In genomic region chr11:68460741-68461283, GRCh38 we compare ENCODE assay signal across 8 cellular contexts. TPM values are rescaled to one million over a fixed set of nuclear protein-coding genes. Genes with fewer than 3 reads are reported as not detected.
DNase-seq lines count a peak whose midpoint lies in the region; ATAC-seq and TF ChIP-seq lines count a peak whose summit lies in the region.

Gene PPP6R3 (plus strand): TSS chr11:68460752. CDS start chr11:68537665, 76,913 bp downstream.

- POLR2A ChIA-PET in activated naive CD8-positive, alpha-beta T cell treated with anti-CD3 and anti-CD28 coated beads, Interleukin-2, amount 10 ng/mL, durations not matched to agents 7 days and 5 days (lab: Charles Lee), result interaction anchor here (0.6 to 1.4 kb wide), 3 partner anchors 129 to 1807 kb away, joined by 3 to 4 read pairs (median 3); no protein-coding TSS in a partner anchor

- H3K27me3 Mint-ChIP-seq in activated naive CD8-positive, alpha-beta T cell treated with anti-CD3 and anti-CD28 coated beads, Interleukin-2, amount 10 ng/mL, durations not matched to agents 7 days and 5 days, result peaks cover 2% of the 10 kb centered on the region

- intact Hi-C loops in gastrocnemius medialis (cut with DNase I; ENCODE audit: low total_unique reads), result loop anchor here (1.0 to 10.0 kb wide), 3 partner anchors 66 to 374 kb away; no protein-coding TSS in a partner anchor

- TF ChIP-seq POLR2A in gastrocnemius medialis (IDR thresholded peaks at IDR 0.05), result peak; percentile 86 to 89

- no peaks in the 10 kb centered on the region for H3K9me3 ChIP-seq in gastrocnemius medialis

- H3K9me3 Mint-ChIP-seq in activated naive CD8-positive, alpha-beta T cell treated with anti-CD3 and anti-CD28 coated beads, Interleukin-2, amount 10 ng/mL, durations not matched to agents 7 days and 5 days, result no peaks in the 10 kb centered on the region

- H3K27ac Mint-ChIP-seq in activated naive CD8-positive, alpha-beta T cell treated with anti-CD3 and anti-CD28 coated beads, Interleukin-2, amount 10 ng/mL, durations not matched to agents 7 days and 5 days, result peak within 1 kb of the TSS; percentile 93

- H3K79me2 ChIP-seq in ACC112 (ENCODE audit: control insufficient read depth, insufficient read depth, low read length, unreplicated experiment), result peaks cover 52% of the 10 kb centered on the region

- H3K36me3 Mint-ChIP-seq in activated naive CD8-positive, alpha-beta T cell treated with anti-CD3 and anti-CD28 coated beads, Interleukin-2, amount 10 ng/mL, durations not matched to agents 7 days and 5 days, result peaks cover 3% of the 10 kb centered on the region

- peaks cover 16% of the 10 kb centered on the region for H3K4me1 ChIP-seq in ACC112 (ENCODE audit: control insufficient read depth, insufficient read depth, low read length, unreplicated experiment)
- H3K4me1 ChIP-seq in gastrocnemius medialis, result peaks cover 39 to 41% of the 10 kb centered on the region in 2 donors

- no peak for DNase-seq in activated naive CD8-positive, alpha-beta T cell treated with anti-CD3 and anti-CD28 coated beads, Interleukin-2, amount 10 ng/mL, durations not matched to agents 7 days and 5 days
- DNase-seq in hepatic stellate cell (ENCODE audit: low spot score), result peak; percentile 66
- no peak for DNase-seq in gastrocnemius medialis
- no peak for DNase-seq in activated effector memory CD4-positive, alpha-beta T cell treated with Interleukin-2 at 50 U/mL for 16 hours
- no peak for DNase-seq in NCI-H2107 treated with DMSO at 0.1 percent for 48 hours (lab: John Stamatoyannopoulos, UW; ENCODE audit: unreplicated experiment)

- H2AFZ ChIP-seq in ACC112 (ENCODE audit: low read length, unreplicated experiment), result peak within 1 kb of the TSS; percentile 43

- peak; percentile 18 for ATAC-seq in GM19043 (IDR thresholded peaks at IDR 0.05; ENCODE audit: low read depth, unreplicated experiment)
- ATAC-seq in HG03354 (IDR thresholded peaks at IDR 0.05; ENCODE audit: poor library complexity, severe bottlenecking, unreplicated experiment), result peak; percentile 36
- ATAC-seq in activated naive CD8-positive, alpha-beta T cell treated with anti-CD3 and anti-CD28 coated beads, Interleukin-2, amount 10 ng/mL, durations not matched to agents 7 days and 5 days (ENCODE audit: low read depth), result peak; percentile 32
- ATAC-seq in gastrocnemius medialis, result peak; percentile 38 to 59

- in situ Hi-C loops in gastrocnemius medialis (cut with MboI; ENCODE audit: low sequenced_read_pairs in 4 of 4), result loop anchor here (10.0 to 25.0 kb wide), 3 partner anchors 114 to 134 kb away; no protein-coding TSS in a partner anchor

- peaks cover 33% of the 10 kb centered on the region for H3K4me1 Mint-ChIP-seq in activated naive CD8-positive, alpha-beta T cell treated with anti-CD3 and anti-CD28 coated beads, Interleukin-2, amount 10 ng/mL, durations not matched to agents 7 days and 5 days

- peak within 1 kb of the TSS; percentile 91 for H3K4me3 Mint-ChIP-seq in activated naive CD8-positive, alpha-beta T cell treated with anti-CD3 and anti-CD28 coated beads, Interleukin-2, amount 10 ng/mL, durations not matched to agents 7 days and 5 days

- H3K36me3 ChIP-seq in ACC112 (ENCODE audit: insufficient read depth, low read length) (no peaks in the 10 kb centered on the region), gastrocnemius medialis (no peaks in the 10 kb centered on the region)

- TF ChIP-seq CTCF in gastrocnemius medialis (IDR thresholded peaks at IDR 0.05 in 4 of 5, conservative IDR thresholded peaks at IDR 0.05 in 1 of 5), result peak in 2 of 5 experiments; percentile 9 to 16

- H3K4me3 ChIP-seq in ACC112 (ENCODE audit: low read depth, low read length) (peak within 1 kb of the TSS; percentile 99), gastrocnemius medialis (peak within 1 kb of the TSS; percentile 61 to 76 (median 68))

- H3K27ac ChIP-seq in ACC112 (ENCODE audit: low read depth, low read length) (peak within 1 kb of the TSS; percentile 70), gastrocnemius medialis (peak within 1 kb of the TSS; percentile 85 to 94 (median 90))

- H3K27me3 ChIP-seq in ACC112 (ENCODE audit: insufficient read depth, low read length) (no peaks in the 10 kb centered on the region), gastrocnemius medialis (no peaks in the 10 kb centered on the region)

RNA-seq across cellular contexts. Expression of gene PPP6R3, which starts in this region (rescaled TPM):
- 100 to 1,000 TPM; 117 to 118 TPM for total RNA-seq in activated naive CD8-positive, alpha-beta T cell treated with anti-CD3 and anti-CD28 coated beads, Interleukin-2, amount 10 ng/mL, durations not matched to agents 7 days and 5 days
- total RNA-seq in gastrocnemius medialis, result 100 to 1,000 TPM in 3 of 4 donors, 10 to 100 TPM in 1; 77.3 to 196 (median 133) TPM
